ENCODE assay signal across 8 cellular contexts in genomic region chr11:116224154-116224888, GRCh38.
DNase-seq lines count a peak whose midpoint lies in the region; ATAC-seq, FAIRE-seq and TF ChIP-seq lines count a peak whose summit lies in the region.

No MANE protein-coding gene starts in this region.

- no TSS peak for BruUV-seq in HepG2 (replicated peaks; lab: Mats Ljungman, UMichigan)

- no peak overlapping the region for H3K4me2 ChIP-seq in HepG2 (ENCODE audit: low read depth, low read length)

- H3K4me3 ChIP-seq in HepG2 (replicated peaks in 1 of 3; ENCODE audit: insufficient read depth in 1 of 3, low read depth in 2 of 3, low read length in 3 of 3) = no peak overlapping the region

- H3K36me3 ChIP-seq in HepG2 (replicated peaks in 1 of 2; ENCODE audit: control insufficient read depth in 1 of 2, insufficient read depth in 2 of 2, low read length in 2 of 2) = no peaks in the 10 kb centered on the region

- no peaks in the 10 kb centered on the region for H3K9me3 ChIP-seq in HepG2 (ENCODE audit: low read length)

- in situ Hi-C loops in HepG2 (cut with HindIII; ENCODE audit: extremely low pct_ligation_motif_present, low pct_unique_long_range_greater_than_20kb) = no loop called here

- H3K9ac ChIP-seq in HepG2 (ENCODE audit: insufficient read depth, low read depth, low read length) = no peak overlapping the region

- POLR2A ChIA-PET in HepG2 (lab: Yijun Ruan, JAX) = no interaction called here

- peaks cover 4% of the 10 kb centered on the region; the same call in 1 of the 2 replicates for H4K20me1 ChIP-seq in HepG2 (ENCODE audit: insufficient read depth, low read length)

- H2AFZ ChIP-seq in HepG2 (ENCODE audit: low read length) = no peak overlapping the region

- no peak overlapping the region for H3K27ac ChIP-seq in HepG2 (ENCODE audit: extremely low read length, insufficient read depth, low read length)

- WGBS in HepG2 (ENCODE audit: low lambda C conversion rate) = 17% methylated on average over 10 of the region's 10 CpGs

- peaks cover 0 to 3% of the 10 kb centered on the region in 2 experiments; a peak in 1 of 5 replicates for H3K27me3 ChIP-seq in HepG2 (ENCODE audit: control insufficient read depth in 1 of 2, insufficient read depth in 2 of 2, low read length in 2 of 2)

- intact Hi-C loops in HepG2 (cut with micrococcal nuclease; ENCODE audit: unreplicated experiment) = no loop called here

- no peak for TF ChIP-seq POLR2A in HepG2 (IDR thresholded peaks at IDR 0.05; ENCODE audit: insufficient read depth in 1 of 2, low read depth in 2 of 2, low read length in 2 of 2)

- TF ChIP-seq CTCF in LNCAP (IDR thresholded peaks at IDR 0.05) = peak; percentile 83
- peak; percentile 64 for TF ChIP-seq CTCF in HepG2 (CRISPR knock-in tag; IDR thresholded peaks at IDR 0.05)

- TF ChIP-seq RAD21 in HepG2 (CRISPR knock-in tag; IDR thresholded peaks at IDR 0.05) = no peak

- no peak for TF ChIP-seq EP300 in HepG2 (IDR thresholded peaks at IDR 0.05; ENCODE audit: low read depth in 2 of 2, low read length in 2 of 2)
- TF ChIP-seq EP300 in HepG2 (CRISPR knock-in tag; IDR thresholded peaks at IDR 0.05; ENCODE audit: borderline replicate concordance) = no peak

- peak; percentile 66 for FAIRE-seq in HepG2 (lab: Jason Lieb, UNC)

- DNase-seq in NCI-H524 (lab: John Stamatoyannopoulos, UW) = peak; percentile 56 to 61
- no peak for DNase-seq in NCI-H524 treated with DMSO at 0.1 percent for 48 hours (lab: John Stamatoyannopoulos, UW)
- peak; percentile 12 for DNase-seq in SK-N-DZ (ENCODE audit: low spot score)
- DNase-seq in cerebellum (ENCODE audit: low spot score) = peak; percentile 54
- DNase-seq in HepG2 (ENCODE audit: low spot score) = peak; percentile 32
- peak; percentile 0 to 11 for DNase-seq in stimulated activated CD8-positive, alpha-beta memory T cell treated with anti-CD3 and anti-CD28 coated beads, Interleukin-7, amount 100 ng/mL, for 48 hours (ENCODE audit: extremely low read depth in 1 of 2, low read depth in 1 of 2)

- CTCF ChIA-PET in HepG2 (lab: Yijun Ruan, JAX; ENCODE audit: low intra/inter-chr PET ratio, low total read pairs) = interaction anchor here (1.0 kb wide), 2 partner anchors 899 to 1450 kb away, joined by 3 read pairs; no protein-coding TSS in a partner anchor

- H3K4me1 ChIP-seq in HepG2 (ENCODE audit: insufficient read depth, low read length) = peaks cover 6% of the 10 kb centered on the region; the same call in 1 of the 2 replicates

- no peaks in the 10 kb centered on the region for H3K79me2 ChIP-seq in HepG2 (ENCODE audit: insufficient read depth, low read length)

- ATAC-seq in HepG2 = peak; percentile 80
- ATAC-seq in HG03039 (IDR thresholded peaks at IDR 0.05; ENCODE audit: unreplicated experiment) = no peak

TF ChIP-seq in HepG2, 621 proteins besides CTCF, POLR2A, EP300 and RAD21:
- TF ChIP-seq XRCC5 (optimal IDR thresholded peaks at IDR 0.05; ENCODE audit: low read length) (peak; percentile 36), SMC3 (IDR thresholded peaks at IDR 0.05; ENCODE audit: low read length) (peak; percentile 49), STAG1 (CRISPR knock-in tag; IDR thresholded peaks at IDR 0.05) (peak; percentile 24; the same call in 1 of the 2 replicates)
- TF ChIP-seq, protein P1, sequence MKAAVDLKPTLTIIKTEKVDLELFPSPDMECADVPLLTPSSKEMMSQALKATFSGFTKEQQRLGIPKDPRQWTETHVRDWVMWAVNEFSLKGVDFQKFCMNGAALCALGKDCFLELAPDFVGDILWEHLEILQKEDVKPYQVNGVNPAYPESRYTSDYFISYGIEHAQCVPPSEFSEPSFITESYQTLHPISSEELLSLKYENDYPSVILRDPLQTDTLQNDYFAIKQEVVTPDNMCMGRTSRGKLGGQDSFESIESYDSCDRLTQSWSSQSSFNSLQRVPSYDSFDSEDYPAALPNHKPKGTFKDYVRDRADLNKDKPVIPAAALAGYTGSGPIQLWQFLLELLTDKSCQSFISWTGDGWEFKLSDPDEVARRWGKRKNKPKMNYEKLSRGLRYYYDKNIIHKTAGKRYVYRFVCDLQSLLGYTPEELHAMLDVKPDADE (CRISPR knock-in tag; IDR thresholded peaks at IDR 0.05) = no peak
